Comparison of ENCODE assay signal across 8 cellular contexts in the genomic region with DNA sequence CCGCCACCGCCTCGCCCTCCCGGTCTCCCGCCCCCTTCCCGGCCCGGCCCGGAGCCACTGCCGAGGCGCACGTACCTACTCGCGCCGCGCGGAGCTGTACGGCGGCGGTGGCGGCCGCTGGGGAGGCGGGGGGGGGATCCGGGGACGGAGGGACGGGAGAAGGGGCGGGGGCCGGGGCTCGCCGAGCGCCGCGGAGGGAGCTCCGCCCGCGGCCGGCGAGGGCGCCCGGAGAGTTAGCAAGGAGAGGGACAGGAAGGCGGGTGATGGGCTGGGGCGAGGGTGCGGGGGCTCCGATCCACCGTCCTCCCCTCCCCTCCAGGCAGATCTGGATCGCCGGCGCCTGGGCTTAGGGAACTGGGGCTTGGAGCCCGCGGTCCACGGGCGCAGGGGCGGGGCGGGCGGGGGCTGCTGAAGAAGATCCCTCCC. TPM values are rescaled to one million over a fixed set of nuclear protein-coding genes. Genes with fewer than 3 reads are reported as not detected.
DNase-seq lines count a peak whose midpoint lies in the region; ATAC-seq and TF ChIP-seq lines count a peak whose summit lies in the region.

No MANE protein-coding gene starts in this region.

- no peaks in the 10 kb centered on the region for H3K9me3 ChIP-seq in lower lobe of right lung

- ATAC-seq in lower lobe of right lung = peak; percentile 20 to 33
- no peak for ATAC-seq in GM19467 (IDR thresholded peaks at IDR 0.05; ENCODE audit: unreplicated experiment)

- POLR2A ChIA-PET in MCF 10A (lab: Yijun Ruan, JAX) = interaction anchor here (2.6 kb wide), 1 partner anchor 24 kb away, joined by 10 read pairs; no protein-coding TSS in a partner anchor

- CTCF ChIA-PET in MCF 10A (lab: Yijun Ruan, JAX) = interaction anchor here (0.6 to 2.3 kb wide), 7 partner anchors 10 to 226 kb away, joined by 3 to 14 read pairs (median 3); no protein-coding TSS in a partner anchor

- peaks cover 16% of the 10 kb centered on the region for H3K27me3 ChIP-seq in lower lobe of right lung (ENCODE audit: low read depth)

- peak overlapping the region; percentile 62 for H3K4me3 ChIP-seq in lower lobe of right lung

- DNase-seq in AG20443 (ENCODE audit: low spot score) (peak; percentile 45), HuH-7.5 (ENCODE audit: low spot score) (peak; percentile 42), MCF 10A (ENCODE audit: unreplicated experiment) (no peak), lower lobe of right lung (no peak), A172 (ENCODE audit: low spot score) (no peak), dedifferentiated amniotic fluid mesenchymal stem cell (ENCODE audit: extremely low spot score) (no peak), foreskin melanocyte (no peak)

- intact Hi-C loops in MCF 10A (cut with micrococcal nuclease) = no loop called here
- intact Hi-C loops in lower lobe of right lung (cut with DNase I) = no loop called here

- BruUV-seq in MCF 10A (replicated peaks; lab: Mats Ljungman, UMichigan) = no TSS peak

- no peaks in the 10 kb centered on the region for H3K9me3 Mint-ChIP-seq in MCF 10A (ENCODE audit: unreplicated experiment)

- no peak for TF ChIP-seq CTCF in MCF 10A (IDR thresholded peaks at IDR 0.05; ENCODE audit: unreplicated experiment)
- TF ChIP-seq CTCF in lower lobe of right lung (IDR thresholded peaks at IDR 0.05) = no peak

- H3K27ac ChIP-seq in lower lobe of right lung = peak overlapping the region; percentile 67

- H3K36me3 Mint-ChIP-seq in MCF 10A (ENCODE audit: insufficient read depth, unreplicated experiment) = no peaks in the 10 kb centered on the region

- H3K4me3 Mint-ChIP-seq in MCF 10A (ENCODE audit: unreplicated experiment) = peak overlapping the region; percentile 45

- H3K4me1 ChIP-seq in lower lobe of right lung = peaks cover 18% of the 10 kb centered on the region

- H3K4me1 Mint-ChIP-seq in MCF 10A (ENCODE audit: insufficient read depth, unreplicated experiment) = no peaks in the 10 kb centered on the region

- H3K36me3 ChIP-seq in lower lobe of right lung = no peaks in the 10 kb centered on the region

- no peak overlapping the region for H3K27ac Mint-ChIP-seq in MCF 10A (ENCODE audit: low read depth, unreplicated experiment)

- H3K27me3 Mint-ChIP-seq in MCF 10A (ENCODE audit: insufficient read depth, unreplicated experiment) = peaks cover 28% of the 10 kb centered on the region

RNA-seq across cellular contexts. Expression of a gene that starts 0.5 kb away (rescaled TPM):
- not detected in 2 replicates for total RNA-seq in MCF 10A (2022)
- 15.8 TPM for total RNA-seq in lower lobe of right lung
- total RNA-seq in A172 (2014; rRNA removed; shearing (Covaris generic)) = 0.67 and 0.72 TPM in 2 replicates

RNA-seq across cellular contexts. Expression of a gene that starts 17.9 kb away (rescaled TPM):
- not detected in 2 replicates for total RNA-seq in MCF 10A (2022)
- total RNA-seq in lower lobe of right lung = 2.1 TPM
- not detected in 2 replicates for total RNA-seq in A172 (2014; rRNA removed; shearing (Covaris generic))

RNA-seq across cellular contexts. Expression of a gene that starts 40.5 kb away (rescaled TPM):
- total RNA-seq in MCF 10A (2022) (not detected in 2 replicates), lower lobe of right lung (not detected)
- 0.07 and 0.90 TPM in 2 replicates for total RNA-seq in A172 (2014; rRNA removed; shearing (Covaris generic))

Comparison
In these comparisons a context has a peak if more than half of its experiments do, and no peak if none do; other contexts are left out.
1. DNase-seq: peak in AG20443 (single experiment) and HuH-7.5 (single experiment); none in MCF 10A (single experiment), lower lobe of right lung (single experiment), A172 (single experiment), dedifferentiated amniotic fluid mesenchymal stem cell (single experiment) and foreskin melanocyte (single experiment).